Comparison of ENCODE assay signal across 1 cellular context in genomic region chr6:32839356-32839755, GRCh38.
TF ChIP-seq lines count a peak whose summit lies in the region.

No MANE protein-coding gene starts in this region.

TF ChIP-seq in HCT116, 20 proteins besides CTCF, POLR2A, EP300 and RAD21:
- TF ChIP-seq POLR2AphosphoS5 (IDR thresholded peaks at IDR 0.05; ENCODE audit: low read depth, low read length): no peak
